21 cellular contexts compared by ENCODE assay signal in genomic region chr3:194282436-194283122, GRCh38.
DNase-seq lines count a peak whose midpoint lies in the region; ATAC-seq lines count a peak whose summit lies in the region.
"Had no signal": no experiment of that assay in that cellular context is flagged by ENCODE, and none has a peak within 500 bp of the region (broad histone marks: within the 10 kb centered on the region; RNA-seq: fewer than 3 reads in every experiment).

No MANE protein-coding gene starts in this region.

- H3K27ac ChIP-seq in skeletal muscle tissue (ENCODE audit: low read depth, low read length): peak overlapping the region; percentile 30
- H3K27ac ChIP-seq: pancreas, RWPE1 had no signal

- peaks cover 3 to 14% (median 9%) of the 10 kb centered on the region in 3 donors for H3K27me3 ChIP-seq in skeletal muscle tissue (ENCODE audit: control insufficient read depth in 3 of 3, insufficient read depth in 3 of 3, low read length in 3 of 3)
- H3K27me3 ChIP-seq: MG63, pancreas had no signal

- H3K36me3 ChIP-seq in skeletal muscle tissue (ENCODE audit: control insufficient read depth in 3 of 3, insufficient read depth in 3 of 3, low read length in 3 of 3): no peaks in the 10 kb centered on the region
- H3K36me3 ChIP-seq: MG63, pancreas had no signal

- no peaks in the 10 kb centered on the region for H3K4me1 Mint-ChIP-seq in activated CD4-positive, alpha-beta memory T cell treated with anti-CD3 and anti-CD28 coated beads for 36 hours (ENCODE audit: low read depth)
- H3K4me1 Mint-ChIP-seq in activated CD4-positive, alpha-beta memory T cell treated with anti-CD3 and anti-CD28 coated beads, Interleukin-2, amount 10 ng/mL, durations not matched to agents 7 days and 5 days: no peaks in the 10 kb centered on the region
- H3K4me1 Mint-ChIP-seq: activated CD8-positive, alpha-beta memory T cell treated with anti-CD3 and anti-CD28 coated beads, Interleukin-2, amount 10 ng/mL, durations not matched to agents 7 days and 5 days; CD14-positive monocyte; stimulated activated naive B cell treated with anti-CD40 and anti-IgM and Interleukin-4, amounts not matched to agents 10 μg/mL and 1 μg/mL and 100 μg/mL, for 72 hours had no signal

- no peaks in the 10 kb centered on the region for H3K9me3 Mint-ChIP-seq in activated CD4-positive, alpha-beta memory T cell treated with anti-CD3 and anti-CD28 coated beads for 36 hours
- H3K9me3 Mint-ChIP-seq in activated CD4-positive, alpha-beta memory T cell treated with anti-CD3 and anti-CD28 coated beads, Interleukin-2, amount 10 ng/mL, durations not matched to agents 7 days and 5 days: no peaks in the 10 kb centered on the region
- H3K9me3 Mint-ChIP-seq: activated naive CD4-positive, alpha-beta T cell treated with anti-CD3 and anti-CD28 coated beads for 36 hours; stimulated activated naive B cell treated with anti-CD40 and anti-IgM and Interleukin-4, amounts not matched to agents 10 μg/mL and 1 μg/mL and 100 μg/mL, for 72 hours had no signal

- no peaks in the 10 kb centered on the region for H3K9me3 ChIP-seq in skeletal muscle tissue (ENCODE audit: control insufficient read depth in 3 of 3, low read length in 3 of 3)
- H3K9me3 ChIP-seq: MG63, mucosa of descending colon, pancreas had no signal

- no peak overlapping the region for H3K27ac Mint-ChIP-seq in activated CD4-positive, alpha-beta memory T cell treated with anti-CD3 and anti-CD28 coated beads for 36 hours
- no peak overlapping the region for H3K27ac Mint-ChIP-seq in activated CD4-positive, alpha-beta memory T cell treated with anti-CD3 and anti-CD28 coated beads, Interleukin-2, amount 10 ng/mL, durations not matched to agents 7 days and 5 days
- H3K27ac Mint-ChIP-seq: activated CD8-positive, alpha-beta memory T cell treated with anti-CD3 and anti-CD28 coated beads, Interleukin-2, amount 10 ng/mL, durations not matched to agents 7 days and 5 days; activated naive CD4-positive, alpha-beta T cell treated with anti-CD3 and anti-CD28 coated beads for 36 hours; stimulated activated naive B cell treated with anti-CD40 and anti-IgM and Interleukin-4, amounts not matched to agents 10 μg/mL and 1 μg/mL and 100 μg/mL, for 72 hours had no signal

- peaks cover 23 to 41% (median 32%) of the 10 kb centered on the region in 3 donors for H3K4me1 ChIP-seq in skeletal muscle tissue (ENCODE audit: control insufficient read depth in 3 of 3, insufficient read depth in 3 of 3, low read length in 3 of 3)

- no peak overlapping the region for H3K4me3 Mint-ChIP-seq in activated CD4-positive, alpha-beta memory T cell treated with anti-CD3 and anti-CD28 coated beads for 36 hours
- H3K4me3 Mint-ChIP-seq in activated CD4-positive, alpha-beta memory T cell treated with anti-CD3 and anti-CD28 coated beads, Interleukin-2, amount 10 ng/mL, durations not matched to agents 7 days and 5 days: no peak overlapping the region
- H3K4me3 Mint-ChIP-seq: activated CD8-positive, alpha-beta memory T cell treated with anti-CD3 and anti-CD28 coated beads, Interleukin-2, amount 10 ng/mL, durations not matched to agents 7 days and 5 days; activated naive CD4-positive, alpha-beta T cell treated with anti-CD3 and anti-CD28 coated beads for 36 hours; CD14-positive monocyte; stimulated activated naive B cell treated with anti-CD40 and anti-IgM and Interleukin-4, amounts not matched to agents 10 μg/mL and 1 μg/mL and 100 μg/mL, for 72 hours had no signal

- peaks cover 2% of the 10 kb centered on the region for H3K27me3 Mint-ChIP-seq in activated CD4-positive, alpha-beta memory T cell treated with anti-CD3 and anti-CD28 coated beads for 36 hours
- H3K27me3 Mint-ChIP-seq in activated CD4-positive, alpha-beta memory T cell treated with anti-CD3 and anti-CD28 coated beads, Interleukin-2, amount 10 ng/mL, durations not matched to agents 7 days and 5 days: peaks cover 21% of the 10 kb centered on the region

- intact Hi-C loops in activated CD4-positive, alpha-beta memory T cell treated with anti-CD3 and anti-CD28 coated beads for 36 hours (cut with micrococcal nuclease): no loop called here
- intact Hi-C loops in left ventricle myocardium superior (cut with micrococcal nuclease): no loop called here

- peak; percentile 8 for DNase-seq in activated CD4-positive, alpha-beta memory T cell treated with anti-CD3 and anti-CD28 coated beads for 36 hours
- no peak for DNase-seq in activated CD4-positive, alpha-beta memory T cell treated with anti-CD3 and anti-CD28 coated beads, Interleukin-2, amount 10 ng/mL, durations not matched to agents 7 days and 5 days
- DNase-seq in NCI-H526 treated with DMSO at 0.1 percent for 48 hours (lab: John Stamatoyannopoulos, UW): peak; percentile 61
- no peak for DNase-seq in left ventricle myocardium superior
- no peak for DNase-seq in cerebellum (ENCODE audit: low spot score)
- DNase-seq: activated CD8-positive, alpha-beta memory T cell treated with anti-CD3 and anti-CD28 coated beads, Interleukin-2, amount 10 ng/mL, durations not matched to agents 7 days and 5 days; activated naive CD4-positive, alpha-beta T cell treated with anti-CD3 and anti-CD28 coated beads for 36 hours; effector CD8-positive, alpha-beta T cell; hippocampal formation; MG63; mucosa of descending colon; NCI-H2029 treated with DMSO at 0.1 percent for 48 hours; small intestine; stimulated activated naive B cell treated with anti-CD40 and anti-IgM and Interleukin-4, amounts not matched to agents 10 μg/mL and 1 μg/mL and 100 μg/mL, for 72 hours had no signal

- CTCF ChIA-PET in activated CD4-positive, alpha-beta memory T cell treated with anti-CD3 and anti-CD28 coated beads for 36 hours (lab: Charles Lee): no interaction called here
- CTCF ChIA-PET in activated CD4-positive, alpha-beta memory T cell treated with anti-CD3 and anti-CD28 coated beads, Interleukin-2, amount 10 ng/mL, durations not matched to agents 7 days and 5 days (lab: Charles Lee): no interaction called here

- peak; percentile 13 for ATAC-seq in left ventricle myocardium superior
- ATAC-seq in GM21723 (IDR thresholded peaks at IDR 0.05; ENCODE audit: unreplicated experiment): no peak
- ATAC-seq in HG03025 (IDR thresholded peaks at IDR 0.05; ENCODE audit: low FRiP score, unreplicated experiment): no peak
- ATAC-seq: activated CD8-positive, alpha-beta memory T cell treated with anti-CD3 and anti-CD28 coated beads, Interleukin-2, amount 10 ng/mL, durations not matched to agents 7 days and 5 days; HCT116; mucosa of descending colon; stimulated activated naive B cell treated with anti-CD40 and anti-IgM and Interleukin-4, amounts not matched to agents 10 μg/mL and 1 μg/mL and 100 μg/mL, for 72 hours had no signal

- POLR2A ChIA-PET in activated CD4-positive, alpha-beta memory T cell treated with anti-CD3 and anti-CD28 coated beads for 36 hours (lab: Charles Lee): no interaction called here
- POLR2A ChIA-PET in activated CD4-positive, alpha-beta memory T cell treated with anti-CD3 and anti-CD28 coated beads, Interleukin-2, amount 10 ng/mL, durations not matched to agents 7 days and 5 days (lab: Charles Lee): no interaction called here

- no peaks in the 10 kb centered on the region for H3K36me3 Mint-ChIP-seq in activated CD4-positive, alpha-beta memory T cell treated with anti-CD3 and anti-CD28 coated beads for 36 hours
- no peaks in the 10 kb centered on the region for H3K36me3 Mint-ChIP-seq in activated CD4-positive, alpha-beta memory T cell treated with anti-CD3 and anti-CD28 coated beads, Interleukin-2, amount 10 ng/mL, durations not matched to agents 7 days and 5 days (ENCODE audit: low read depth)
- H3K36me3 Mint-ChIP-seq: activated CD8-positive, alpha-beta memory T cell treated with anti-CD3 and anti-CD28 coated beads, Interleukin-2, amount 10 ng/mL, durations not matched to agents 7 days and 5 days; CD14-positive monocyte; stimulated activated naive B cell treated with anti-CD40 and anti-IgM and Interleukin-4, amounts not matched to agents 10 μg/mL and 1 μg/mL and 100 μg/mL, for 72 hours had no signal

- no peak overlapping the region for H3K9ac ChIP-seq in skeletal muscle tissue (ENCODE audit: low read depth in 1 of 3, low read length in 3 of 3)

- no peak overlapping the region for H3K4me3 ChIP-seq in skeletal muscle tissue (ENCODE audit: low read length in 3 of 3)
- H3K4me3 ChIP-seq: MG63, mucosa of descending colon, pancreas had no signal

Comparison
In these comparisons a context has a peak if more than half of its experiments do, and no peak if none do; other contexts are left out.
1. DNase-seq: peak in activated CD4-positive, alpha-beta memory T cell treated with anti-CD3 and anti-CD28 coated beads for 36 hours (single experiment) and NCI-H526 treated with DMSO at 0.1 percent for 48 hours (single experiment); none in activated CD4-positive, alpha-beta memory T cell treated with anti-CD3 and anti-CD28 coated beads, Interleukin-2, amount 10 ng/mL, durations not matched to agents 7 days and 5 days (single experiment), left ventricle myocardium superior (single experiment) and cerebellum (single experiment).